8 cellular contexts compared by ENCODE assay signal in the genomic region with DNA sequence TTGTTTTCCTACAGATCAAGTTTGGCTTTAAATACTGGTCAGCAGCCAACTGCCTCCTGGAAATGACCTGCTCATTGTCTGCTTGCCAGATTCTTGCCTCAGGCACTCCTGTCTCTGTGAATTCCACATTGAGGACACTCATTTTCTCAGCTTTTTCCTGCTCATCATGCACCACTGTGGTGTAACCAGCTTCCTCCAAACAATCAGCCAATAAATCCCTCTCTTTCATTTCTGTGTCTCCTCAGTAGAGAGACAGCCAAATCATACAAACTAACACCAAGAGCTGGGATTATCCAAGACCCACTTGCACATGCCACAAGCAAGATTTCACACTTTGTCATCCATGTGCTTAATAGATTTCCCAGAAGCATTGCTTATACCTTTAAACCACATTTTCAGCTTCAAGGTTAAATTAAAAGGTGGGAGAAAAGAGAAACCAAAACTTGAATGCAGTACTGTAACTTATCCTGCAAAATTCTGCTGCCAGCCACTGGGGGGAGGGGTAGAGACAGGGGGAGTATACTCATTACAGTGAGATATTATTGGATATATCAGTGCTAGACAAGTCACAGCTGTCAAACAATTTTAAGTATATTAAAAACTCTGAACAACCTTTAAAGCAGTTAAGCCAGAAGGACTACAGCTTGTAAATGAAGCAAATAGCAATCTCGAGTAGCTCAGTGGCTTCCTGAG.
DNase-seq lines count a peak whose midpoint lies in the region; ATAC-seq and TF ChIP-seq lines count a peak whose summit lies in the region.

No MANE protein-coding gene starts in this region.

- H3K36me3 ChIP-seq in right lobe of liver, result no peaks in the 10 kb centered on the region
- H3K36me3 ChIP-seq in stomach, result peaks cover 0 to 5% (median 0%) of the 10 kb centered on the region in 4 donors

- ATAC-seq in right lobe of liver (peak; percentile 67 to 80 (median 72)), GM18519 (IDR thresholded peaks at IDR 0.05; ENCODE audit: low FRiP score, unreplicated experiment) (no peak), GM18517 (IDR thresholded peaks at IDR 0.05; ENCODE audit: unreplicated experiment) (no peak)

- H3K9me3 ChIP-seq in right lobe of liver (no peaks in the 10 kb centered on the region), stomach (no peaks in the 10 kb centered on the region)

- H3K4me1 ChIP-seq in right lobe of liver, result peaks cover 0 to 49% (median 24%) of the 10 kb centered on the region in 4 donors
- peaks cover 44 to 78% (median 68%) of the 10 kb centered on the region in 4 donors for H3K4me1 ChIP-seq in stomach

- TF ChIP-seq CTCF in HFF-Myc (IDR thresholded peaks at IDR 0.05; ENCODE audit: low read depth, low read length, missing control alignments) (peak; percentile 4), right lobe of liver (IDR thresholded peaks at IDR 0.05) (peak in 3 of 4 donors; percentile 14 to 27 (median 27)), stomach (IDR thresholded peaks at IDR 0.05) (peak in 1 of 7 experiments; percentile 29)

- intact Hi-C loops in right lobe of liver (cut with DNase I), result no loop called here
- intact Hi-C loops in stomach (cut with DNase I; ENCODE audit: low total_unique reads), result no loop called here

- H3K27ac ChIP-seq in right lobe of liver (peak overlapping the region; percentile 66 to 81 (median 73)), stomach (peak overlapping the region; percentile 32 to 83 (median 76))

- TF ChIP-seq POLR2A in right lobe of liver (IDR thresholded peaks at IDR 0.05) (peak; percentile 34), stomach (IDR thresholded peaks at IDR 0.05) (no peak)

- TF ChIP-seq EP300 in stomach (IDR thresholded peaks at IDR 0.05), result no peak

- DNase-seq in DMS79 treated with DMSO at 0.1 percent for 48 hours (lab: John Stamatoyannopoulos, UW), result peak; percentile 60
- peak; percentile 84 for DNase-seq in HFF-Myc (ENCODE audit: extremely low read depth, low read depth)
- DNase-seq in RPMI7951 (ENCODE audit: low read depth), result peak; percentile 93
- peak; percentile 93 for DNase-seq in cerebellar cortex (ENCODE audit: low spot score)
- DNase-seq in right lobe of liver, result peak in 2 of 3 donors; percentile 58 to 81
- peak; percentile 66 for DNase-seq in stomach

- no peak overlapping the region for H3K4me3 ChIP-seq in HFF-Myc (replicated peaks; ENCODE audit: low read depth, low read length)
- H3K4me3 ChIP-seq in right lobe of liver, result peak overlapping the region in 2 of 3 donors; percentile 20 to 27
- peak overlapping the region in 3 of 4 donors; percentile 1 to 14 (median 1) for H3K4me3 ChIP-seq in stomach

- H3K27me3 ChIP-seq in right lobe of liver, result no peaks in the 10 kb centered on the region
- no peaks in the 10 kb centered on the region for H3K27me3 ChIP-seq in stomach

- 25% methylated on average over 1 of the region's 1 CpG for WGBS in right lobe of liver (ENCODE audit: insufficient coverage, low coverage, low lambda C conversion rate, missing lambda C conversion rate)
- 27 to 43% (median 36%) methylated on average over 1 of the region's 1 CpG for WGBS in stomach, 5 donors

Comparison
In these comparisons a context has a peak if more than half of its experiments do, and no peak if none do; other contexts are left out.
1. ATAC-seq: peak in right lobe of liver (4 of 4); none in GM18519 (single experiment) and GM18517 (single experiment).
2. Peak in every context shown above with its lines, with median percentiles within 50 percentile points of each other: DNase-seq.